1 cellular context compared by ENCODE assay signal in the genomic region with DNA sequence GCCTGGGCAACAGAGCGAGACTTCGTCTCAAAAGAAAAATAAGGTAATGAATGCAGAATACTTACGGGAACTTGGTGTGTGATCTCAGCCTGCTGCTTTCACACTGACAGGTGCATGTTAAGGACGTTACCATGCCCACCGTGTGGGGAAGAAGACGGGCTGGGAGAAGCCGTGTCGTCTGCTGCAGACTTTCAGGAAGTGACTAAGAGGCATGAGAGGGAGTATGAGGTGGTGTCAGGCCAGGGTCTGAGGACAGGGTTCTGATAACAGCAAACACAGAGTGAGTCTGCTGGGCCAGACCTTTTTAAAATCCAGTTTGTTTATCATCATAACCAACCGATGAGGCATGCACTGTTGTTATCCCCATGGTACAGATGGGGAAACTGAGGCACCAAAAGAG.
TF ChIP-seq lines count a peak whose summit lies in the region.

No MANE protein-coding gene starts in this region.

TF ChIP-seq in HepG2, 621 proteins besides CTCF, POLR2A, EP300 and RAD21:
- TF ChIP-seq PAF1 (CRISPR knock-in tag; IDR thresholded peaks at IDR 0.05): peak; percentile 70
- no peak for TF ChIP-seq MAFF (IDR thresholded peaks at IDR 0.05; ENCODE audit: low read depth, low read length)
- TF ChIP-seq POLR2G (IDR thresholded peaks at IDR 0.05; ENCODE audit: low read depth, low read length): peak; percentile 55; the same call in 1 of the 2 replicates
- 0 out of 2 replicates have a peak, but pooled peaks have one; percentile 4 for TF ChIP-seq ZC3H13 (CRISPR knock-in tag; IDR thresholded peaks at IDR 0.05)
- no peak for TF ChIP-seq KLF16 (CRISPR knock-in tag; IDR thresholded peaks at IDR 0.05)
- TF ChIP-seq RBM22 (optimal IDR thresholded peaks at IDR 0.05; ENCODE audit: low read length): peak; percentile 26
